In the genomic region with DNA sequence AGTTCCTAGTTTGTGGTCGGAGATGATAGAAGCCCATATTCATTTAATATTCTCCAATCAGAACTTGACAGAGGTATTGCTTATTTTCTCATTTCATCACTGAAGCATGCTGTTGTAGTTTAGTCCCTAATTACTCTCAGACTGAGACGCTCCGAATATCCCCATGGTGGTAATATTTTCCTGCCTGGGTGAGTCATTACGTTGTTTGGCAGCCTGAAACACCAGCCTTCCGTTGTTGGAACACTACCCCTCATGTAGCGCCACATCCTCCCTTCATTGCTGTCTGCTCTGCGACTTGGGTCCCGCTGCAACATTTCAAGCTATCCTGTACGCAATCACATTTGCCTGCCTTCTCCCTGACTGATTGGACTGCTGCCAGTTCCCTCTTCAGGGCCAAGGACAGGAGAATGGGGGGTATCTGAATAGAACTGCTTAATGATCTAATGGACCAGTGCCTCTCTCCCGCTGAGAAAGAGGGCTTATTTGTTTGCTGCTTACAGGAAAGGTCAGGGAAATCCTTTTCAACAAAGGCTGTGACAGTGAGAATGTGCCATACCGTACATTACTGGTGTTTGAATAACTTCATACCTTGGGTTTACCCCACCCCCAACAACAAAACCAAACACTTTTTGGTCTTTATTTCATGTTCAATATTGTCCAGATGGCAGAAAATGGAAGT, we compare ENCODE assay signal across 11 cellular contexts.
A peak's percentile ranks its signal among the peaks of the same experiment; 100 is the strongest.
DNase-seq lines count a peak whose midpoint lies in the region; TF ChIP-seq lines count a peak whose summit lies in the region.
"Had no signal": no experiment of that assay in that cellular context is flagged by ENCODE, and none has a peak within 500 bp of the region (broad histone marks: within the 10 kb centered on the region; RNA-seq: fewer than 3 reads in every experiment).

No MANE protein-coding gene starts in this region.

- H2AFZ ChIP-seq in SK-N-SH (ENCODE audit: low read depth), result peak overlapping the region; percentile 31; the same call in 1 of the 2 replicates

- no peak for TF ChIP-seq CTCF in SK-N-SH (IDR thresholded peaks at IDR 0.05)

- H3K4me3 ChIP-seq in SK-N-SH (ENCODE audit: low read depth in 2 of 2, low read length in 1 of 2), result peak overlapping the region in 1 of 2 experiments; percentile 15; a peak in 2 of 4 replicates
- peak overlapping the region; percentile 13 to 51 (median 45) for H3K4me3 ChIP-seq in subcutaneous abdominal adipose tissue (ENCODE audit: low read depth in 1 of 5, low read length in 5 of 5)
- H3K4me3 ChIP-seq: SJSA1 had no signal

- TF ChIP-seq RAD21 in Ishikawa (IDR thresholded peaks at IDR 0.05; ENCODE audit: low read depth) (no peak), SK-N-SH (IDR thresholded peaks at IDR 0.05; ENCODE audit: low read length) (no peak)

- H3F3A ChIP-seq in SK-N-SH (replicated peaks; ENCODE audit: insufficient read depth), result no peaks in the 10 kb centered on the region

- TF ChIP-seq EP300 in Ishikawa (IDR thresholded peaks at IDR 0.05; ENCODE audit: borderline replicate concordance) (peak; percentile 30; the same call in 1 of the 2 replicates), SK-N-SH (IDR thresholded peaks at IDR 0.05; ENCODE audit: borderline replicate concordance in 1 of 2, low read depth in 1 of 2, low read length in 1 of 2) (0 out of 4 replicates have a peak, but pooled peaks of 1 of the 2 experiments have one; percentile 25)

- peak overlapping the region; percentile 5; the same call in 1 of the 2 replicates for H3K4me2 ChIP-seq in SK-N-SH

- 45% methylated on average over 11 of the region's 11 CpGs for WGBS in SK-N-SH (ENCODE audit: low lambda C conversion rate)

- peaks cover 0 to 9% of the 10 kb centered on the region in 2 experiments; a peak in 2 of 4 replicates for H3K4me1 ChIP-seq in SK-N-SH (ENCODE audit: control insufficient read depth in 1 of 2, insufficient read depth in 2 of 2, low read depth in 1 of 2, low read length in 1 of 2)
- H3K4me1 ChIP-seq in subcutaneous abdominal adipose tissue (ENCODE audit: control insufficient read depth in 5 of 5, insufficient read depth in 5 of 5, low read length in 5 of 5), result peaks cover 0 to 11% (median 8%) of the 10 kb centered on the region in 5 donors
- H3K4me1 ChIP-seq: SJSA1 had no signal

- POLR2A ChIA-PET in SK-N-SH (lab: Yijun Ruan, JAX), result no interaction called here

- H3K27ac ChIP-seq in SK-N-SH (ENCODE audit: low read depth in 2 of 2, low read length in 1 of 2) (peak overlapping the region in 1 of 2 experiments; percentile 23; a peak in 2 of 4 replicates), subcutaneous abdominal adipose tissue (ENCODE audit: low read depth, low read length) (no peak overlapping the region)
- H3K27ac ChIP-seq: SJSA1 had no signal

- CTCF ChIA-PET in SK-N-SH (lab: Yijun Ruan, JAX), result interaction anchor here (1.0 kb wide), 1 partner anchor 13 kb away, joined by 3 read pairs; no protein-coding TSS in a partner anchor

- H3K27me3 ChIP-seq in SK-N-SH (ENCODE audit: insufficient read depth) (no peaks in the 10 kb centered on the region), subcutaneous abdominal adipose tissue (ENCODE audit: control insufficient read depth in 5 of 5, insufficient read depth in 4 of 5, low read length in 5 of 5) (no peaks in the 10 kb centered on the region)
- H3K27me3 ChIP-seq: SJSA1 had no signal

- peaks cover 5% of the 10 kb centered on the region; the same call in 1 of the 2 replicates for H3K9me2 ChIP-seq in SK-N-SH

- H3K36me3 ChIP-seq in SK-N-SH (replicated peaks in 1 of 2; ENCODE audit: control insufficient read depth in 1 of 2, insufficient read depth in 2 of 2, low read length in 1 of 2) (no peaks in the 10 kb centered on the region), subcutaneous abdominal adipose tissue (ENCODE audit: control insufficient read depth in 5 of 5, insufficient read depth in 5 of 5, low read length in 5 of 5) (no peaks in the 10 kb centered on the region)
- H3K36me3 ChIP-seq: SJSA1 had no signal

- DNase-seq in SK-N-SH (peak; percentile 27), glomerular endothelial cell (ENCODE audit: extremely low read depth, low read depth, low spot score) (peak; percentile 29), HPDE6-E6E7 (ENCODE audit: extremely low spot score) (no peak), SW 1271 (lab: John Stamatoyannopoulos, UW) (no peak)
- DNase-seq in activated CD4-positive, alpha-beta T cell treated with anti-CD3 and anti-CD28 coated beads for 1 hour, result no peak
- no peak for DNase-seq in activated naive CD4-positive, alpha-beta T cell (lab: John Stamatoyannopoulos, UW)
- DNase-seq: immature natural killer cell; stimulated activated CD4-positive, alpha-beta T cell treated with anti-CD3 and anti-CD28 coated beads, Interleukin-1b, Interleukin-23, amount 100 ng/mL, for 48 hours had no signal

- no peaks in the 10 kb centered on the region for H3K79me2 ChIP-seq in SK-N-SH (ENCODE audit: insufficient read depth)

- H3K9me3 ChIP-seq in SK-N-SH (no peaks in the 10 kb centered on the region), subcutaneous abdominal adipose tissue (ENCODE audit: control insufficient read depth in 5 of 5, low read length in 5 of 5) (no peaks in the 10 kb centered on the region)
- H3K9me3 ChIP-seq: SJSA1 had no signal

- no peaks in the 10 kb centered on the region for H4K20me1 ChIP-seq in SK-N-SH (ENCODE audit: insufficient read depth)

- H3K9ac ChIP-seq in SK-N-SH (no peak overlapping the region), subcutaneous abdominal adipose tissue (ENCODE audit: low read length in 5 of 5) (peak overlapping the region in 1 of 5 donors; percentile 19)

TF ChIP-seq in Ishikawa, 13 proteins besides CTCF, POLR2A, EP300 and RAD21:
- TF ChIP-seq NFIC (IDR thresholded peaks at IDR 0.05) (peak; percentile 47), TEAD4 (IDR thresholded peaks at IDR 0.05) (no peak), TCF12 (IDR thresholded peaks at IDR 0.05; ENCODE audit: low read depth) (0 out of 2 replicates have a peak, but pooled peaks have one; percentile 17)
- TF ChIP-seq, protein P1, sequence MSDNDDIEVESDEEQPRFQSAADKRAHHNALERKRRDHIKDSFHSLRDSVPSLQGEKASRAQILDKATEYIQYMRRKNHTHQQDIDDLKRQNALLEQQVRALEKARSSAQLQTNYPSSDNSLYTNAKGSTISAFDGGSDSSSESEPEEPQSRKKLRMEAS (IDR thresholded peaks at IDR 0.05), result no peak

TF ChIP-seq in SK-N-SH, 30 proteins besides CTCF, POLR2A, EP300 and RAD21:
- peak; percentile 39; the same call in 1 of the 2 replicates for TF ChIP-seq JUND (IDR thresholded peaks at IDR 0.05)
- no peak for TF ChIP-seq MXI1 (IDR thresholded peaks at IDR 0.05; ENCODE audit: low read depth, low read length)
- TF ChIP-seq GATA2 (CRISPR knock-in tag; IDR thresholded peaks at IDR 0.05), result 0 out of 2 replicates have a peak, but pooled peaks have one; percentile 20
- TF ChIP-seq, protein P1 (IDR thresholded peaks at IDR 0.05; ENCODE audit: low read depth), result peak; percentile 31; the same call in 1 of the 2 replicates
- TF ChIP-seq, protein P2, sequence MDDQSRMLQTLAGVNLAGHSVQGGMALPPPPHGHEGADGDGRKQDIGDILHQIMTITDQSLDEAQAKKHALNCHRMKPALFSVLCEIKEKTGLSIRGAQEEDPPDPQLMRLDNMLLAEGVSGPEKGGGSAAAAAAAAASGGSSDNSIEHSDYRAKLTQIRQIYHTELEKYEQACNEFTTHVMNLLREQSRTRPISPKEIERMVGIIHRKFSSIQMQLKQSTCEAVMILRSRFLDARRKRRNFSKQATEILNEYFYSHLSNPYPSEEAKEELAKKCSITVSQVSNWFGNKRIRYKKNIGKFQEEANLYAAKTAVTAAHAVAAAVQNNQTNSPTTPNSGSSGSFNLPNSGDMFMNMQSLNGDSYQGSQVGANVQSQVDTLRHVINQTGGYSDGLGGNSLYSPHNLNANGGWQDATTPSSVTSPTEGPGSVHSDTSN (IDR thresholded peaks at IDR 0.05), result no peak
- peak; percentile 55; the same call in 1 of the 2 replicates for TF ChIP-seq TCF12 (IDR thresholded peaks at IDR 0.05)
- TF ChIP-seq NFIC (IDR thresholded peaks at IDR 0.05; ENCODE audit: borderline replicate concordance), result peak; percentile 48; the same call in 1 of the 2 replicates
- peak; percentile 72 for TF ChIP-seq FOSL2 (IDR thresholded peaks at IDR 0.05; ENCODE audit: borderline replicate concordance, low read depth)
TF ChIP-seq in SK-N-SH: peak in this region for 6.

Comparison
In these comparisons a context has a peak if more than half of its experiments do, and no peak if none do; other contexts are left out.
1. DNase-seq: peak in SK-N-SH (single experiment) and glomerular endothelial cell (single experiment); none in activated CD4-positive, alpha-beta T cell treated with anti-CD3 and anti-CD28 coated beads for 1 hour (single experiment), HPDE6-E6E7 (single experiment), activated naive CD4-positive, alpha-beta T cell (0 of 4) and SW 1271 (0 of 2).